ENCODE assay signal across 19 cellular contexts in the genomic region with DNA sequence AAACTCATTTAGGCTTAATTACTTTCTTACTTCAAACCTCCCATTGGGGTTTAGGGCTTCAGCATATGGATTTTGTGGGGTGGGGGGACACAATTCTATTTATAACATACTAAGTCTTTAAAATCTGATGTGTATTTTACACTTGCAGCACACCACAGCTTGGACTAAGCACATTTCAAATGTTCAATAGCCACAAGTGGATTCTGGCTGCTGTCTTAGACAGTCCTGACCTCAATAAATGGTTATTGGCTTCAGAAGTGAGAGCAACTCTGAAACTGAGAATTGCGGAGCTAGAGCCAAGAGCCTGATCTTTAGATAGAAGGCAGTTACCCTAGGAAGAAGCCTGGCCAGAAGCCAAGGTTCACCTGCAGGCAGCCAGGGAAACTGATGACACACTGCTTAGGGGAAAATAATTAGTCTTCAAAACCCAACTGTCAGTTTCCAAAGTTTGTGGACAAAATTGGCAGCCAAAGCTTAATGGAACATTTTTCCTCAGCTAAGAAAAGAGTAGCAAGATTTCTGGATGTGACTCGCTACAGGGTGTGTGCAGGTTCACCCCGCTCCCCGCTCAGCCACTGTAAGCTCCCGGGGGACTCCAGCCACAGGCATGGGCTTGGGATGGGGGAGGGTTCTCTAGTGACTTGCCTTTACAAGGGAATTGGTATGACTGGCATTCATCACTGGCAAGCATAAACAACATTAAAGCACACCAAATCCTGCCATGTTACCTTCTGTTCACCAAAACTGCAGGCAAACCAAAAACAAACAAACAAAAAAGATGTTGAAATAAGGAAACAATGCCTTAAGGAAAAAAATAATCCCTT.
DNase-seq lines count a peak whose midpoint lies in the region; ATAC-seq and TF ChIP-seq lines count a peak whose summit lies in the region.
"Had no signal": no experiment of that assay in that cellular context is flagged by ENCODE, and none has a peak within 500 bp of the region (broad histone marks: within the 10 kb centered on the region; RNA-seq: fewer than 3 reads in every experiment).

No MANE protein-coding gene starts in this region.

- DNase-seq in EL (peak; percentile 66), MG63 (peak; percentile 38), T1000 (lab: John Stamatoyannopoulos, UW) (peak; percentile 57), osteoblast (ENCODE audit: insufficient read length, low spot score, missing footprints) (peak; percentile 37), NCI-H1092 (lab: John Stamatoyannopoulos, UW) (no peak), SHP77 treated with DMSO at 0.1 percent for 48 hours (lab: John Stamatoyannopoulos, UW) (no peak)
- DNase-seq: activated CD4-positive, CD25-positive, alpha-beta regulatory T cell treated with anti-CD3 and anti-CD28 coated beads, Interleukin-2, amount 50 U/mL, for 72 hours; activated naive CD4-positive, alpha-beta T cell treated with Interleukin-2 at 50 U/mL for 16 hours; activated T-cell treated with anti-CD3 and anti-CD28 coated beads, Interleukin-2, amount 50 U/mL, for 24 hours; amygdala; effector CD4-positive, alpha-beta T cell; GM23248; midbrain; NCI-H1417 treated with DMSO at 0.1 percent for 48 hours; Peyer's patch; SK-N-SH had no signal

- H3K27me3 ChIP-seq in MG63 = no peaks in the 10 kb centered on the region
- H3K27me3 ChIP-seq in osteoblast (ENCODE audit: insufficient read depth, low read length) = no peaks in the 10 kb centered on the region
- H3K27me3 ChIP-seq: Peyer's patch had no signal

- H3K79me2 ChIP-seq in osteoblast (ENCODE audit: insufficient read depth, low read length) = no peaks in the 10 kb centered on the region

- H3K27ac ChIP-seq in osteoblast (ENCODE audit: low read depth, low read length) = no peak overlapping the region
- H3K27ac ChIP-seq: GM23248, Peyer's patch had no signal

- no peak overlapping the region for H3K4me2 ChIP-seq in osteoblast (ENCODE audit: insufficient read depth, low read length)
- H3K4me2 ChIP-seq: SK-N-SH had no signal

- no peak for TF ChIP-seq CTCF in osteoblast (IDR thresholded peaks at IDR 0.05; ENCODE audit: extremely low read depth, low read depth, low read length)

- H3K9me3 ChIP-seq in MG63 (no peaks in the 10 kb centered on the region), osteoblast (ENCODE audit: low read depth, low read length) (no peaks in the 10 kb centered on the region)
- H3K9me3 ChIP-seq: SK-N-SH had no signal

- no peak overlapping the region for H2AFZ ChIP-seq in osteoblast (ENCODE audit: low read length)
- H2AFZ ChIP-seq: GM23248 had no signal

- no peaks in the 10 kb centered on the region for H3K4me1 ChIP-seq in osteoblast (ENCODE audit: insufficient read depth, low read length)
- H3K4me1 ChIP-seq: Peyer's patch had no signal

- H3K4me3 ChIP-seq in MG63 = no peak overlapping the region
- H3K4me3 ChIP-seq in osteoblast (ENCODE audit: insufficient read depth, low read length) = no peak overlapping the region
- H3K4me3 ChIP-seq: GM23248, Peyer's patch had no signal

- ATAC-seq in HG02970 (IDR thresholded peaks at IDR 0.05; ENCODE audit: low FRiP score, unreplicated experiment) = no peak
- ATAC-seq: esophagus mucosa; stimulated activated memory B cell treated with anti-CD40 and anti-IgM and Interleukin-4, amounts not matched to agents 10 μg/mL and 1 μg/mL and 100 μg/mL, for 72 hours had no signal

- no peaks in the 10 kb centered on the region for H3K36me3 ChIP-seq in MG63
- H3K36me3 ChIP-seq in osteoblast (ENCODE audit: insufficient read depth, low read length) = no peaks in the 10 kb centered on the region
- H3K36me3 ChIP-seq: Peyer's patch had no signal

- no peaks in the 10 kb centered on the region for H4K20me1 ChIP-seq in osteoblast (ENCODE audit: insufficient read depth, low read length)

Comparison
In these comparisons a context has a peak if more than half of its experiments do, and no peak if none do; other contexts are left out.
1. DNase-seq: peak in EL (single experiment), MG63 (single experiment), T1000 (single experiment) and osteoblast (single experiment); none in NCI-H1092 (single experiment) and SHP77 treated with DMSO at 0.1 percent for 48 hours (single experiment).